ENCODE assay signal across 18 cellular contexts in genomic region chr9:134388976-134389375, GRCh38.
A peak's percentile ranks its signal among the peaks of the same experiment; 100 is the strongest.
DNase-seq lines count a peak whose midpoint lies in the region; ATAC-seq and TF ChIP-seq lines count a peak whose summit lies in the region.
"Had no signal": no experiment of that assay in that cellular context is flagged by ENCODE, and none has a peak within 500 bp of the region (broad histone marks: within the 10 kb centered on the region; RNA-seq: fewer than 3 reads in every experiment).

No MANE protein-coding gene starts in this region.

- H3K4me1 Mint-ChIP-seq in dendritic cell treated with granulocyte-macrophage colony-stimulating factor and Interleukin-4, amounts not matched to agents 40 ng/mL and 50 ng/mL, for 4 days (ENCODE audit: low read depth), result peaks cover 99% of the 10 kb centered on the region
- H3K4me1 Mint-ChIP-seq in stimulated activated naive B cell treated with anti-CD40 and anti-IgM and Interleukin-4, amounts not matched to agents 10 μg/mL and 1 μg/mL and 100 μg/mL, for 72 hours, result peaks cover 34 to 64% of the 10 kb centered on the region in 2 donors

- no peaks in the 10 kb centered on the region for H3K27me3 Mint-ChIP-seq in dendritic cell treated with granulocyte-macrophage colony-stimulating factor and Interleukin-4, amounts not matched to agents 40 ng/mL and 50 ng/mL, for 4 days
- peaks cover 7 to 28% of the 10 kb centered on the region in 2 donors for H3K27me3 Mint-ChIP-seq in stimulated activated naive B cell treated with anti-CD40 and anti-IgM and Interleukin-4, amounts not matched to agents 10 μg/mL and 1 μg/mL and 100 μg/mL, for 72 hours
- H3K27me3 Mint-ChIP-seq: CD4-positive, alpha-beta T cell had no signal

- TF ChIP-seq CTCF in RWPE1 (conservative IDR thresholded peaks at IDR 0.05; ENCODE audit: low read depth), result no peak
- no peak for TF ChIP-seq CTCF in neutrophil (IDR thresholded peaks at IDR 0.05)
- no peak for TF ChIP-seq CTCF in foreskin keratinocyte (conservative IDR thresholded peaks at IDR 0.05)

- H3K27ac Mint-ChIP-seq in dendritic cell treated with granulocyte-macrophage colony-stimulating factor and Interleukin-4, amounts not matched to agents 40 ng/mL and 50 ng/mL, for 4 days, result peak overlapping the region; percentile 75
- H3K27ac Mint-ChIP-seq in stimulated activated naive B cell treated with anti-CD40 and anti-IgM and Interleukin-4, amounts not matched to agents 10 μg/mL and 1 μg/mL and 100 μg/mL, for 72 hours, result peak overlapping the region; percentile 69

- H3K36me3 Mint-ChIP-seq in dendritic cell treated with granulocyte-macrophage colony-stimulating factor and Interleukin-4, amounts not matched to agents 40 ng/mL and 50 ng/mL, for 4 days (ENCODE audit: low read depth), result peaks cover 85% of the 10 kb centered on the region
- peaks cover 3% of the 10 kb centered on the region in 2 donors for H3K36me3 Mint-ChIP-seq in stimulated activated naive B cell treated with anti-CD40 and anti-IgM and Interleukin-4, amounts not matched to agents 10 μg/mL and 1 μg/mL and 100 μg/mL, for 72 hours

- intact Hi-C loops in dendritic cell treated with granulocyte-macrophage colony-stimulating factor and Interleukin-4, amounts not matched to agents 40 ng/mL and 50 ng/mL, for 4 days (cut with micrococcal nuclease), result no loop called here

- H3K27me3 ChIP-seq in neutrophil, result no peaks in the 10 kb centered on the region
- H3K27me3 ChIP-seq in foreskin keratinocyte, result no peaks in the 10 kb centered on the region
- H3K27me3 ChIP-seq in effector memory CD4-positive, alpha-beta T cell (replicated peaks; ENCODE audit: control insufficient read depth, insufficient read depth, low read length, poor library complexity, severe bottlenecking), result no peaks in the 10 kb centered on the region
- H3K27me3 ChIP-seq: SJCRH30 had no signal

- CTCF ChIA-PET in RWPE1 (lab: Yijun Ruan, JAX), result interaction anchor here (0.6 kb wide), 2 partner anchors 17 to 1029 kb away, joined by 3 to 4 read pairs; no protein-coding TSS in a partner anchor

- peaks cover 12% of the 10 kb centered on the region for H3K36me3 ChIP-seq in neutrophil
- H3K36me3 ChIP-seq in effector memory CD4-positive, alpha-beta T cell (ENCODE audit: control insufficient read depth, insufficient read depth, low read length), result no peaks in the 10 kb centered on the region
- H3K36me3 ChIP-seq: SJCRH30 had no signal

- H3K27ac ChIP-seq in RWPE1 (peak overlapping the region; percentile 99), neutrophil (peak overlapping the region; percentile 8), foreskin keratinocyte (no peak overlapping the region)
- H3K27ac ChIP-seq in effector memory CD4-positive, alpha-beta T cell (ENCODE audit: insufficient read depth, low read length, poor library complexity, severe bottlenecking), result no peak overlapping the region
- H3K27ac ChIP-seq: SJCRH30 had no signal

- H3K4me1 ChIP-seq in neutrophil (ENCODE audit: control insufficient read depth in 1 of 2, insufficient read depth in 1 of 2, low read depth in 1 of 2, low read length in 1 of 2) (peaks cover 83 to 91% of the 10 kb centered on the region in 2 experiments), foreskin keratinocyte (no peaks in the 10 kb centered on the region)
- peaks cover 39% of the 10 kb centered on the region for H3K4me1 ChIP-seq in effector memory CD4-positive, alpha-beta T cell (ENCODE audit: control insufficient read depth, insufficient read depth, low read length, poor library complexity, severe bottlenecking)

- DNase-seq in RWPE1 (ENCODE audit: low spot score) (no peak), foreskin keratinocyte (no peak), NCI-H524 (lab: John Stamatoyannopoulos, UW) (no peak)
- no peak for DNase-seq in stimulated activated naive B cell treated with anti-CD40 and anti-IgM and Interleukin-4, amounts not matched to agents 10 μg/mL and 1 μg/mL and 100 μg/mL, for 72 hours
- DNase-seq in effector memory CD4-positive, alpha-beta T cell, result no peak
- DNase-seq: ACHN; AML-193; Calu3; CD4-positive, alpha-beta T cell; DMS53; HCEC 1CT; Kasumi-1; NCI-H1930; NCI-H446 had no signal

- peak overlapping the region; percentile 42 for H3K4me3 Mint-ChIP-seq in dendritic cell treated with granulocyte-macrophage colony-stimulating factor and Interleukin-4, amounts not matched to agents 40 ng/mL and 50 ng/mL, for 4 days
- H3K4me3 Mint-ChIP-seq in stimulated activated naive B cell treated with anti-CD40 and anti-IgM and Interleukin-4, amounts not matched to agents 10 μg/mL and 1 μg/mL and 100 μg/mL, for 72 hours, result no peak overlapping the region
- H3K4me3 Mint-ChIP-seq: CD4-positive, alpha-beta T cell had no signal

- ATAC-seq in stimulated activated naive B cell treated with anti-CD40 and anti-IgM and Interleukin-4, amounts not matched to agents 10 μg/mL and 1 μg/mL and 100 μg/mL, for 72 hours (replicated peaks), result no peak
- ATAC-seq in GM18873 (IDR thresholded peaks at IDR 0.05; ENCODE audit: low FRiP score, unreplicated experiment) (no peak), foreskin keratinocyte (no peak)

- POLR2A ChIA-PET in RWPE1 (lab: Yijun Ruan, JAX; ENCODE audit: low non-redundant PET), result no interaction called here

- H3K4me3 ChIP-seq in neutrophil (ENCODE audit: low read depth in 1 of 2, low read length in 1 of 2), result no peak overlapping the region
- H3K4me3 ChIP-seq in effector memory CD4-positive, alpha-beta T cell (ENCODE audit: insufficient read depth, low read depth, low read length, poor library complexity, severe bottlenecking), result no peak overlapping the region
- H3K4me3 ChIP-seq: SJCRH30 had no signal

- no peaks in the 10 kb centered on the region for H3K9me3 Mint-ChIP-seq in dendritic cell treated with granulocyte-macrophage colony-stimulating factor and Interleukin-4, amounts not matched to agents 40 ng/mL and 50 ng/mL, for 4 days
- H3K9me3 Mint-ChIP-seq in stimulated activated naive B cell treated with anti-CD40 and anti-IgM and Interleukin-4, amounts not matched to agents 10 μg/mL and 1 μg/mL and 100 μg/mL, for 72 hours, result peaks cover 2 to 3% of the 10 kb centered on the region in 2 donors

- no peaks in the 10 kb centered on the region for H3K9me3 ChIP-seq in neutrophil
- H3K9me3 ChIP-seq in effector memory CD4-positive, alpha-beta T cell (ENCODE audit: control insufficient read depth, low read length), result no peaks in the 10 kb centered on the region
- H3K9me3 ChIP-seq: SJCRH30 had no signal

Comparison
In these comparisons a context has a peak if more than half of its experiments do, and no peak if none do; other contexts are left out.
1. H3K27ac ChIP-seq: peak in RWPE1 (single experiment) and neutrophil (single experiment); none in foreskin keratinocyte (single experiment) and effector memory CD4-positive, alpha-beta T cell (single experiment).